Comparison of ENCODE assay signal across 1 cellular context in the genomic region with DNA sequence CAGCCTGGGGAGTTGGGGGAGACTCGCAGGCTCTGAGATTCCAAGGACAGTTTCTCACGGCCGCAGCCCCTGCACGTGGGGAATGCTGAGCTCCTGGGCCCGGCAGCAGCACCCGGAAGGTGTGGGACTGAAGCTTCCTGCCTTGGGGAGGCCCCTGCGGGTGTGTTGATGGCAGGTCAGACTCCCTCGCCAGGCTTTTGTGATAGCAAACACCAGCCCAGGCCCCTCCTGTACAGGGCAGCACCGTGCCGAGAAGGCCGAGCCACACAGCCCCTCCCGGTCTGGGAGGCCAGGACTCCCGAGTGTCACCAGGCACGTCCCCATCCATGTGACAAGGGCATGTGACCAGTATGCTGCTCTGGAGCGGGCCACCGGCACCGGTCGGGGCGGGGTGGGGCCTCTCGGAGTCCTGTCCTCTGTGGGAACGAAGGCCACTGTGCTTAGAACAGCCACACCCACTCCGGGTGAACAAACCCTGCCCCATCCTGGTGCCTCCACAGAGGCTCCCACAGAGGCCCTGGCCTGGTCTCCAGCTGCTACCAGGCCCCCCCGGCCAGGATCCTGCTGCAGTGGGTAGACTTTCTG.
TF ChIP-seq lines count a peak whose summit lies in the region.

No MANE protein-coding gene starts in this region.

TF ChIP-seq in HepG2, 621 proteins besides CTCF, POLR2A, EP300 and RAD21 (continued from another document and continues in another):
- TF ChIP-seq ZNF44 (CRISPR knock-in tag; IDR thresholded peaks at IDR 0.05) (no peak), NAIF1 (CRISPR knock-in tag; IDR thresholded peaks at IDR 0.05; ENCODE audit: borderline replicate concordance) (no peak; the same call in 1 of the 2 replicates), ZNF232 (CRISPR knock-in tag; IDR thresholded peaks at IDR 0.05; ENCODE audit: borderline replicate concordance) (peak; percentile 91; the same call in 1 of the 2 replicates), POLR2G (IDR thresholded peaks at IDR 0.05; ENCODE audit: low read depth, low read length) (peak; percentile 37; the same call in 1 of the 2 replicates), THAP11 (CRISPR knock-in tag; IDR thresholded peaks at IDR 0.05) (peak; percentile 69; the same call in 1 of the 2 replicates), ZC3H4 (CRISPR knock-in tag; IDR thresholded peaks at IDR 0.05; ENCODE audit: borderline replicate concordance) (no peak), XBP1 (CRISPR knock-in tag; IDR thresholded peaks at IDR 0.05) (no peak), ZNF768 (CRISPR knock-in tag; IDR thresholded peaks at IDR 0.05) (0 out of 2 replicates have a peak, but pooled peaks have one; percentile 27), KDM5B (CRISPR knock-in tag; IDR thresholded peaks at IDR 0.05; ENCODE audit: borderline replicate concordance) (peak; percentile 78), JUND (CRISPR knock-in tag; IDR thresholded peaks at IDR 0.05) (peak; percentile 48; the same call in 1 of the 2 replicates), ELF3 (CRISPR knock-in tag; IDR thresholded peaks at IDR 0.05) (peak; percentile 88), JDP2 (CRISPR knock-in tag; IDR thresholded peaks at IDR 0.05; ENCODE audit: borderline replicate concordance) (no peak; the same call in 1 of the 2 replicates), ZNF337 (CRISPR knock-in tag; IDR thresholded peaks at IDR 0.05; ENCODE audit: borderline replicate concordance, low read depth) (peak; percentile 98), KLF11 (CRISPR knock-in tag; IDR thresholded peaks at IDR 0.05) (peak; percentile 87; the same call in 1 of the 2 replicates), CEBPG (CRISPR knock-in tag; IDR thresholded peaks at IDR 0.05) (peak; percentile 53), ARNT2 (CRISPR knock-in tag; IDR thresholded peaks at IDR 0.05; ENCODE audit: low read depth) (no peak), SOX6 (IDR thresholded peaks at IDR 0.05) (no peak), SOX6 (CRISPR knock-in tag; IDR thresholded peaks at IDR 0.05) (peak; percentile 54; the same call in 1 of the 2 replicates), MBNL3 (CRISPR knock-in tag; conservative IDR thresholded peaks at IDR 0.05) (no peak), RBM22 (optimal IDR thresholded peaks at IDR 0.05; ENCODE audit: low read length) (no peak), ZNF652 (CRISPR knock-in tag; IDR thresholded peaks at IDR 0.05; ENCODE audit: borderline replicate concordance, low read depth) (no peak; the same call in 1 of the 2 replicates), ZMYM4 (CRISPR knock-in tag; IDR thresholded peaks at IDR 0.05) (peak; percentile 59), TP53 (CRISPR knock-in tag; conservative IDR thresholded peaks at IDR 0.05) (no peak), HOXA9 (CRISPR knock-in tag; IDR thresholded peaks at IDR 0.05; ENCODE audit: borderline replicate concordance) (no peak), SP1 (IDR thresholded peaks at IDR 0.05) (no peak), SP1 (CRISPR knock-in tag; IDR thresholded peaks at IDR 0.05) (no peak), POLR2AphosphoS5 (IDR thresholded peaks at IDR 0.05; ENCODE audit: low read depth, low read length) (no peak; the same call in 1 of the 2 replicates), ZBTB8A (CRISPR knock-in tag; IDR thresholded peaks at IDR 0.05; ENCODE audit: borderline replicate concordance, low read depth) (no peak), TCF7 (IDR thresholded peaks at IDR 0.05; ENCODE audit: low read depth) (0 out of 2 replicates have a peak, but pooled peaks have one; percentile 34), ZNF296 (CRISPR knock-in tag; conservative IDR thresholded peaks at IDR 0.05) (no peak), HMG20A (CRISPR knock-in tag; IDR thresholded peaks at IDR 0.05; ENCODE audit: borderline replicate concordance) (0 out of 2 replicates have a peak, but pooled peaks have one; percentile 29), DMAP1 (CRISPR knock-in tag; IDR thresholded peaks at IDR 0.05) (peak; percentile 64; the same call in 1 of the 2 replicates), ZFAT (CRISPR knock-in tag; conservative IDR thresholded peaks at IDR 0.05) (no peak), ZNF34 (CRISPR knock-in tag; IDR thresholded peaks at IDR 0.05; ENCODE audit: borderline replicate concordance) (no peak), ZNF30 (CRISPR knock-in tag; IDR thresholded peaks at IDR 0.05) (no peak), TCF12 (IDR thresholded peaks at IDR 0.05) (no peak), TCF12 (CRISPR knock-in tag; IDR thresholded peaks at IDR 0.05) (0 out of 2 replicates have a peak, but pooled peaks have one; percentile 62), HNRNPH1 (optimal IDR thresholded peaks at IDR 0.05; ENCODE audit: low read depth, low read length) (no peak), NR1H2 (CRISPR knock-in tag; IDR thresholded peaks at IDR 0.05; ENCODE audit: borderline replicate concordance, low read depth) (0 out of 2 replicates have a peak, but pooled peaks have one; percentile 67), MLLT10 (CRISPR knock-in tag; IDR thresholded peaks at IDR 0.05) (no peak), HOXD1 (CRISPR knock-in tag; IDR thresholded peaks at IDR 0.05) (peak; percentile 73; the same call in 1 of the 2 replicates), CBX5 (CRISPR knock-in tag; IDR thresholded peaks at IDR 0.05; ENCODE audit: borderline replicate concordance) (no peak)
- TF ChIP-seq, protein P1, sequence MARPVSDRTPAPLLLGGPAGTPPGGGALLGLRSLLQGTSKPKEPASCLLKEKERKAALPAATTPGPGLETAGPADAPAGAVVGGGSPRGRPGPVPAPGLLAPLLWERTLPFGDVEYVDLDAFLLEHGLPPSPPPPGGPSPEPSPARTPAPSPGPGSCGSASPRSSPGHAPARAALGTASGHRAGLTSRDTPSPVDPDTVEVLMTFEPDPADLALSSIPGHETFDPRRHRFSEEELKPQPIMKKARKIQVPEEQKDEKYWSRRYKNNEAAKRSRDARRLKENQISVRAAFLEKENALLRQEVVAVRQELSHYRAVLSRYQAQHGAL (CRISPR knock-in tag; IDR thresholded peaks at IDR 0.05; ENCODE audit: not compliant biosample characterization): peak; percentile 70
- TF ChIP-seq, protein P2, sequence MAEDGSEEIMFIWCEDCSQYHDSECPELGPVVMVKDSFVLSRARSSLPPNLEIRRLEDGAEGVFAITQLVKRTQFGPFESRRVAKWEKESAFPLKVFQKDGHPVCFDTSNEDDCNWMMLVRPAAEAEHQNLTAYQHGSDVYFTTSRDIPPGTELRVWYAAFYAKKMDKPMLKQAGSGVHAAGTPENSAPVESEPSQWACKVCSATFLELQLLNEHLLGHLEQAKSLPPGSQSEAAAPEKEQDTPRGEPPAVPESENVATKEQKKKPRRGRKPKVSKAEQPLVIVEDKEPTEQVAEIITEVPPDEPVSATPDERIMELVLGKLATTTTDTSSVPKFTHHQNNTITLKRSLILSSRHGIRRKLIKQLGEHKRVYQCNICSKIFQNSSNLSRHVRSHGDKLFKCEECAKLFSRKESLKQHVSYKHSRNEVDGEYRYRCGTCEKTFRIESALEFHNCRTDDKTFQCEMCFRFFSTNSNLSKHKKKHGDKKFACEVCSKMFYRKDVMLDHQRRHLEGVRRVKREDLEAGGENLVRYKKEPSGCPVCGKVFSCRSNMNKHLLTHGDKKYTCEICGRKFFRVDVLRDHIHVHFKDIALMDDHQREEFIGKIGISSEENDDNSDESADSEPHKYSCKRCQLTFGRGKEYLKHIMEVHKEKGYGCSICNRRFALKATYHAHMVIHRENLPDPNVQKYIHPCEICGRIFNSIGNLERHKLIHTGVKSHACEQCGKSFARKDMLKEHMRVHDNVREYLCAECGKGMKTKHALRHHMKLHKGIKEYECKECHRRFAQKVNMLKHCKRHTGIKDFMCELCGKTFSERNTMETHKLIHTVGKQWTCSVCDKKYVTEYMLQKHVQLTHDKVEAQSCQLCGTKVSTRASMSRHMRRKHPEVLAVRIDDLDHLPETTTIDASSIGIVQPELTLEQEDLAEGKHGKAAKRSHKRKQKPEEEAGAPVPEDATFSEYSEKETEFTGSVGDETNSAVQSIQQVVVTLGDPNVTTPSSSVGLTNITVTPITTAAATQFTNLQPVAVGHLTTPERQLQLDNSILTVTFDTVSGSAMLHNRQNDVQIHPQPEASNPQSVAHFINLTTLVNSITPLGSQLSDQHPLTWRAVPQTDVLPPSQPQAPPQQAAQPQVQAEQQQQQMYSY (CRISPR knock-in tag; IDR thresholded peaks at IDR 0.05): peak; percentile 94; the same call in 1 of the 2 replicates
- TF ChIP-seq, protein P3, sequence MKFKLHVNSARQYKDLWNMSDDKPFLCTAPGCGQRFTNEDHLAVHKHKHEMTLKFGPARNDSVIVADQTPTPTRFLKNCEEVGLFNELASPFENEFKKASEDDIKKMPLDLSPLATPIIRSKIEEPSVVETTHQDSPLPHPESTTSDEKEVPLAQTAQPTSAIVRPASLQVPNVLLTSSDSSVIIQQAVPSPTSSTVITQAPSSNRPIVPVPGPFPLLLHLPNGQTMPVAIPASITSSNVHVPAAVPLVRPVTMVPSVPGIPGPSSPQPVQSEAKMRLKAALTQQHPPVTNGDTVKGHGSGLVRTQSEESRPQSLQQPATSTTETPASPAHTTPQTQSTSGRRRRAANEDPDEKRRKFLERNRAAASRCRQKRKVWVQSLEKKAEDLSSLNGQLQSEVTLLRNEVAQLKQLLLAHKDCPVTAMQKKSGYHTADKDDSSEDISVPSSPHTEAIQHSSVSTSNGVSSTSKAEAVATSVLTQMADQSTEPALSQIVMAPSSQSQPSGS (CRISPR knock-in tag; IDR thresholded peaks at IDR 0.05): peak; percentile 61; the same call in 1 of the 2 replicates
- TF ChIP-seq, protein P4, sequence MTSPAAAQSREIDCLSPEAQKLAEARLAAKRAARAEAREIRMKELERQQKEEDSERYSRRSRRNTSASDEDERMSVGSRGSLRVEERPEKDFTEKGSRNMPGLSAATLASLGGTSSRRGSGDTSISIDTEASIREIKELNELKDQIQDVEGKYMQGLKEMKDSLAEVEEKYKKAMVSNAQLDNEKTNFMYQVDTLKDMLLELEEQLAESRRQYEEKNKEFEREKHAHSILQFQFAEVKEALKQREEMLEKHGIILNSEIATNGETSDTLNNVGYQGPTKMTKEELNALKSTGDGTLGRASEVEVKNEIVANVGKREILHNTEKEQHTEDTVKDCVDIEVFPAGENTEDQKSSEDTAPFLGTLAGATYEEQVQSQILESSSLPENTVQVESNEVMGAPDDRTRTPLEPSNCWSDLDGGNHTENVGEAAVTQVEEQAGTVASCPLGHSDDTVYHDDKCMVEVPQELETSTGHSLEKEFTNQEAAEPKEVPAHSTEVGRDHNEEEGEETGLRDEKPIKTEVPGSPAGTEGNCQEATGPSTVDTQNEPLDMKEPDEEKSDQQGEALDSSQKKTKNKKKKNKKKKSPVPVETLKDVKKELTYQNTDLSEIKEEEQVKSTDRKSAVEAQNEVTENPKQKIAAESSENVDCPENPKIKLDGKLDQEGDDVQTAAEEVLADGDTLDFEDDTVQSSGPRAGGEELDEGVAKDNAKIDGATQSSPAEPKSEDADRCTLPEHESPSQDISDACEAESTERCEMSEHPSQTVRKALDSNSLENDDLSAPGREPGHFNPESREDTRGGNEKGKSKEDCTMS (CRISPR knock-in tag; conservative IDR thresholded peaks at IDR 0.05): no peak
- TF ChIP-seq, protein P5, sequence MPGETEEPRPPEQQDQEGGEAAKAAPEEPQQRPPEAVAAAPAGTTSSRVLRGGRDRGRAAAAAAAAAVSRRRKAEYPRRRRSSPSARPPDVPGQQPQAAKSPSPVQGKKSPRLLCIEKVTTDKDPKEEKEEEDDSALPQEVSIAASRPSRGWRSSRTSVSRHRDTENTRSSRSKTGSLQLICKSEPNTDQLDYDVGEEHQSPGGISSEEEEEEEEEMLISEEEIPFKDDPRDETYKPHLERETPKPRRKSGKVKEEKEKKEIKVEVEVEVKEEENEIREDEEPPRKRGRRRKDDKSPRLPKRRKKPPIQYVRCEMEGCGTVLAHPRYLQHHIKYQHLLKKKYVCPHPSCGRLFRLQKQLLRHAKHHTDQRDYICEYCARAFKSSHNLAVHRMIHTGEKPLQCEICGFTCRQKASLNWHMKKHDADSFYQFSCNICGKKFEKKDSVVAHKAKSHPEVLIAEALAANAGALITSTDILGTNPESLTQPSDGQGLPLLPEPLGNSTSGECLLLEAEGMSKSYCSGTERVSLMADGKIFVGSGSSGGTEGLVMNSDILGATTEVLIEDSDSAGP (CRISPR knock-in tag; IDR thresholded peaks at IDR 0.05; ENCODE audit: borderline replicate concordance): peak; percentile 38; the same call in 1 of the 2 replicates
- TF ChIP-seq, protein P6, sequence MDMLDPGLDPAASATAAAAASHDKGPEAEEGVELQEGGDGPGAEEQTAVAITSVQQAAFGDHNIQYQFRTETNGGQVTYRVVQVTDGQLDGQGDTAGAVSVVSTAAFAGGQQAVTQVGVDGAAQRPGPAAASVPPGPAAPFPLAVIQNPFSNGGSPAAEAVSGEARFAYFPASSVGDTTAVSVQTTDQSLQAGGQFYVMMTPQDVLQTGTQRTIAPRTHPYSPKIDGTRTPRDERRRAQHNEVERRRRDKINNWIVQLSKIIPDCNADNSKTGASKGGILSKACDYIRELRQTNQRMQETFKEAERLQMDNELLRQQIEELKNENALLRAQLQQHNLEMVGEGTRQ (IDR thresholded peaks at IDR 0.05; ENCODE audit: low read depth, low read length): peak; percentile 83
- TF ChIP-seq, protein P6 (CRISPR knock-in tag; IDR thresholded peaks at IDR 0.05; ENCODE audit: borderline replicate concordance): peak; percentile 91; the same call in 1 of the 2 replicates
- TF ChIP-seq, protein P7, sequence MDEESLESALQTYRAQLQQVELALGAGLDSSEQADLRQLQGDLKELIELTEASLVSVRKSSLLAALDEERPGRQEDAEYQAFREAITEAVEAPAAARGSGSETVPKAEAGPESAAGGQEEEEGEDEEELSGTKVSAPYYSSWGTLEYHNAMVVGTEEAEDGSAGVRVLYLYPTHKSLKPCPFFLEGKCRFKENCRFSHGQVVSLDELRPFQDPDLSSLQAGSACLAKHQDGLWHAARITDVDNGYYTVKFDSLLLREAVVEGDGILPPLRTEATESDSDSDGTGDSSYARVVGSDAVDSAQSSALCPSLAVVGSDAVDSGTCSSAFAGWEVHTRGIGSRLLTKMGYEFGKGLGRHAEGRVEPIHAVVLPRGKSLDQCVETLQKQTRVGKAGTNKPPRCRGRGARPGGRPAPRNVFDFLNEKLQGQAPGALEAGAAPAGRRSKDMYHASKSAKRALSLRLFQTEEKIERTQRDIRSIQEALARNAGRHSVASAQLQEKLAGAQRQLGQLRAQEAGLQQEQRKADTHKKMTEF (CRISPR knock-in tag; IDR thresholded peaks at IDR 0.05): peak; percentile 71; the same call in 1 of the 2 replicates
- TF ChIP-seq, protein P8, sequence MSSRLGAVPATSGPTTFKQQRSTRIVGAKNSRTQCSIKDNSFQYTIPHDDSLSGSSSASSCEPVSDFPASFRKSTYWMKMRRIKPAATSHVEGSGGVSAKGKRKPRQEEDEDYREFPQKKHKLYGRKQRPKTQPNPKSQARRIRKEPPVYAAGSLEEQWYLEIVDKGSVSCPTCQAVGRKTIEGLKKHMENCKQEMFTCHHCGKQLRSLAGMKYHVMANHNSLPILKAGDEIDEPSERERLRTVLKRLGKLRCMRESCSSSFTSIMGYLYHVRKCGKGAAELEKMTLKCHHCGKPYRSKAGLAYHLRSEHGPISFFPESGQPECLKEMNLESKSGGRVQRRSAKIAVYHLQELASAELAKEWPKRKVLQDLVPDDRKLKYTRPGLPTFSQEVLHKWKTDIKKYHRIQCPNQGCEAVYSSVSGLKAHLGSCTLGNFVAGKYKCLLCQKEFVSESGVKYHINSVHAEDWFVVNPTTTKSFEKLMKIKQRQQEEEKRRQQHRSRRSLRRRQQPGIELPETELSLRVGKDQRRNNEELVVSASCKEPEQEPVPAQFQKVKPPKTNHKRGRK (CRISPR knock-in tag; IDR thresholded peaks at IDR 0.05): no peak
